8 cellular contexts compared by ENCODE assay signal in the genomic region with DNA sequence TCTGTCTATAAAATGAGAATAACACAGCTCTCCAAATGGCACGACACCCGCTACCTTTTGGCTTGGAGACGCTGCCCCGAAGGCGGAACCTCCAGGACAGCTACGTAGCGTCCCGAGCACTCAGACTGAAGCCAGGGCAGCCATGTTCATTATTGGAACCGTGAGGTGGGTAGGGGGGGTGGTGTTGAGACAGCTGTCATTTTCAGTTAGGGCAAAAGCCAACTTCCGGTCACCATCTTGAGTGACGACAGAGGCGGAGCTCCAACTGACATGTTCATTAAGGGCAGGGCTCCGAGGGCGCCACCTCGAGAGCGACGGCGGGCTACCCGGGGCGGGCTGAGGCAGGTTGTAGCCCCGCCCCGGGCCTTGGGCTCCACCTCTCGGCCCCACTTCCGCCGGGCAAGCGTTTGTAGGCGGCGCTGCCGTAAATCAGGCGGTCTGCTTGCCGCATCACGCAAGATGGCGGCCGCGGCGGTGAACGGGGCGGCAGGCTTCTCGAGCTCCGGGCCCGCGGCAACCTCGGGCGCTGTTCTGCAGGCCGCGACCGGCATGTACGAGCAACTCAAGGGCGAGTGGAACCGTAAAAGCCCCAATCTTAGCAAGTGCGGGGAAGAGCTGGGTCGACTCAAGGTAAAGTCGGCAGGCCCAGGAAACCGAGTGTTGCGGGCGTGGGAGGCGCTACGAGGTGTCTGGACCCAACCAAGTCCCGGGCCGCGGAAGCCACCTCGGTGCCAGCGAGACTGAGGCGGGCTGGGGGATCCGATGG. TPM values are rescaled to one million over a fixed set of nuclear protein-coding genes. Genes with fewer than 3 reads are reported as not detected.
DNase-seq lines count a peak whose midpoint lies in the region; ATAC-seq and TF ChIP-seq lines count a peak whose summit lies in the region.

TSS of gene PSMD8 (plus strand) at position 240 of the 766 bp plus-strand sequence. CDS start at position 271, 31 bp downstream.

- peak; percentile 52 for TF ChIP-seq POLR2A in testis (IDR thresholded peaks at IDR 0.05)

- peak; percentile 99 for DNase-seq in GM12864 (ENCODE audit: low read depth)
- peak; percentile 98 for DNase-seq in NCI-H1105 (lab: John Stamatoyannopoulos, UW)
- DNase-seq in SKM-1 treated with dmso at 0.1 percent for 144 hours (lab: John Stamatoyannopoulos, UW; ENCODE audit: unreplicated experiment): peak; percentile 99
- DNase-seq in glomerular visceral epithelial cell (ENCODE audit: extremely low spot score): peak; percentile 99
- peak; percentile 92 for DNase-seq in omental fat pad (ENCODE audit: low spot score)
- DNase-seq in testis: peak; percentile 100

- H3K4me1 ChIP-seq in testis: peaks cover 13% of the 10 kb centered on the region

- WGBS in testis, 2 donors: 0 to 1% methylated on average over 38 to 64 of the region's 65 CpGs

- intact Hi-C loops in testis (cut with DNase I; ENCODE audit: low total_unique reads): no loop called here

- no peaks in the 10 kb centered on the region for H3K9me3 Mint-ChIP-seq in activated naive CD8-positive, alpha-beta T cell (ENCODE audit: low read depth)

- no peaks in the 10 kb centered on the region for H3K36me3 ChIP-seq in testis (ENCODE audit: low read depth, missing control alignments)

- H3K9me3 ChIP-seq in testis: no peaks in the 10 kb centered on the region

- H3K4me3 ChIP-seq in GM12864 (ENCODE audit: low read depth, low read length) (peak within 1 kb of the TSS; percentile 95), testis (peak within 1 kb of the TSS; percentile 90 to 99)

- peaks cover 24% of the 10 kb centered on the region for H3K4me1 Mint-ChIP-seq in activated naive CD8-positive, alpha-beta T cell (ENCODE audit: low read depth)

- H3K27ac ChIP-seq in testis: peak within 1 kb of the TSS; percentile 90 to 94

- ATAC-seq in HG02623 (IDR thresholded peaks at IDR 0.05; ENCODE audit: unreplicated experiment): peak; percentile 93
- peak; percentile 98 for ATAC-seq in omental fat pad (ENCODE audit: low FRiP score)

- peak within 1 kb of the TSS; percentile 99 for H3K4me3 Mint-ChIP-seq in activated naive CD8-positive, alpha-beta T cell

- peaks cover 1% of the 10 kb centered on the region for H3K27me3 Mint-ChIP-seq in activated naive CD8-positive, alpha-beta T cell

- no peak for TF ChIP-seq CTCF in GM12864 (IDR thresholded peaks at IDR 0.05; ENCODE audit: low read depth, low read length, missing control alignments)
- no peak for TF ChIP-seq CTCF in omental fat pad (IDR thresholded peaks at IDR 0.05)
- no peak for TF ChIP-seq CTCF in testis (IDR thresholded peaks at IDR 0.05)

- H3K36me3 Mint-ChIP-seq in activated naive CD8-positive, alpha-beta T cell: peaks cover 11% of the 10 kb centered on the region

- peak within 1 kb of the TSS; percentile 98 for H3K27ac Mint-ChIP-seq in activated naive CD8-positive, alpha-beta T cell

- no peaks in the 10 kb centered on the region for H3K27me3 ChIP-seq in testis

RNA-seq across cellular contexts. Expression of gene PSMD8, which starts in this region (rescaled TPM):
- total RNA-seq in omental fat pad: 100 to 1,000 TPM; 177 to 505 (median 425) TPM
- 100 to 1,000 TPM; 244 to 265 TPM for total RNA-seq in testis
- polyA plus RNA-seq in testis (ENCODE audit: insufficient read depth, low read depth, low replicate concordance): 373 TPM

Comparison
In these comparisons a context has a peak if more than half of its experiments do, and no peak if none do; other contexts are left out.
1. Peak in every context shown above with its lines: DNase-seq, ATAC-seq, H3K4me3 ChIP-seq and H3K27ac ChIP-seq.